26 cellular contexts compared by ENCODE assay signal in genomic region chr20:12788936-12789335, GRCh38.
"Had no signal": no experiment of that assay in that cellular context is flagged by ENCODE, and none has a peak within 500 bp of the region (broad histone marks: within the 10 kb centered on the region; RNA-seq: fewer than 3 reads in every experiment).

No MANE protein-coding gene starts in this region.

- H3K27ac ChIP-seq: ascending aorta, brain microvascular endothelial cell, coronary artery had no signal

- H3K36me3 Mint-ChIP-seq: activated CD4-positive, alpha-beta memory T cell treated with anti-CD3 and anti-CD28 coated beads for 36 hours; activated CD8-positive, alpha-beta memory T cell treated with anti-CD3 and anti-CD28 coated beads, Interleukin-2, amount 10 ng/mL, durations not matched to agents 7 days and 5 days; activated naive CD4-positive, alpha-beta T cell treated with anti-CD3 and anti-CD28 coated beads, Interleukin-2, amount 10 ng/mL, durations not matched to agents 7 days and 5 days; activated naive CD4-positive, alpha-beta T cell treated with anti-CD3 and anti-CD28 coated beads, Interleukin-2, amount 50 U/mL, for 72 hours; activated naive CD8-positive, alpha-beta T cell treated with anti-CD3 and anti-CD28 coated beads, Interleukin-2, amount 10 ng/mL, durations not matched to agents 7 days and 5 days had no signal

- H3K9me3 ChIP-seq: ascending aorta had no signal

- H3K27me3 ChIP-seq: ascending aorta, brain microvascular endothelial cell, dorsolateral prefrontal cortex had no signal

- H3K4me3 ChIP-seq: ascending aorta, coronary artery, dorsolateral prefrontal cortex had no signal

- H3K4me1 ChIP-seq: ascending aorta had no signal

- H3K9me3 Mint-ChIP-seq: activated CD4-positive, alpha-beta T cell treated with anti-CD3 and anti-CD28 coated beads, Interleukin-2, amount 10 ng/mL, durations not matched to agents 24 days and 14 days; activated T-cell treated with anti-CD3 and anti-CD28 coated beads, Interleukin-2, amount 50 U/mL, for 24 hours; endodermal cell had no signal

- H3K4me1 Mint-ChIP-seq: activated CD4-positive, alpha-beta T cell treated with anti-CD3 and anti-CD28 coated beads for 36 hours; activated CD4-positive, alpha-beta T cell treated with anti-CD3 and anti-CD28 coated beads, Interleukin-2, amount 10 ng/mL, durations not matched to agents 24 days and 14 days; activated CD8-positive, alpha-beta memory T cell treated with anti-CD3 and anti-CD28 coated beads, Interleukin-2, amount 10 ng/mL, durations not matched to agents 7 days and 5 days; activated naive CD4-positive, alpha-beta T cell treated with anti-CD3 and anti-CD28 coated beads, Interleukin-2, amount 10 ng/mL, durations not matched to agents 7 days and 5 days; activated naive CD8-positive, alpha-beta T cell treated with anti-CD3 and anti-CD28 coated beads, Interleukin-2, amount 10 ng/mL, durations not matched to agents 7 days and 5 days; central memory CD8-positive, alpha-beta T cell had no signal

- H3K27me3 Mint-ChIP-seq: activated CD4-positive, alpha-beta memory T cell treated with anti-CD3 and anti-CD28 coated beads for 36 hours; activated CD4-positive, alpha-beta T cell treated with anti-CD3 and anti-CD28 coated beads for 36 hours; activated CD4-positive, alpha-beta T cell treated with anti-CD3 and anti-CD28 coated beads, Interleukin-2, amount 10 ng/mL, durations not matched to agents 24 days and 14 days; activated CD8-positive, alpha-beta memory T cell treated with anti-CD3 and anti-CD28 coated beads, Interleukin-2, amount 10 ng/mL, durations not matched to agents 7 days and 5 days; activated naive CD4-positive, alpha-beta T cell treated with anti-CD3 and anti-CD28 coated beads, Interleukin-2, amount 10 ng/mL, durations not matched to agents 7 days and 5 days; activated naive CD8-positive, alpha-beta T cell treated with anti-CD3 and anti-CD28 coated beads, Interleukin-2, amount 10 ng/mL, durations not matched to agents 7 days and 5 days; activated T-cell treated with anti-CD3 and anti-CD28 coated beads, Interleukin-2, amount 50 U/mL, for 24 hours; central memory CD8-positive, alpha-beta T cell; dendritic cell treated with granulocyte-macrophage colony-stimulating factor and Interleukin-4, amounts not matched to agents 40 ng/mL and 50 ng/mL, for 4 days had no signal

- H3K27ac Mint-ChIP-seq: activated CD4-positive, alpha-beta memory T cell treated with anti-CD3 and anti-CD28 coated beads for 36 hours; activated CD4-positive, alpha-beta T cell treated with anti-CD3 and anti-CD28 coated beads for 36 hours; activated CD4-positive, alpha-beta T cell treated with anti-CD3 and anti-CD28 coated beads, Interleukin-2, amount 10 ng/mL, durations not matched to agents 24 days and 14 days; activated CD8-positive, alpha-beta memory T cell treated with anti-CD3 and anti-CD28 coated beads, Interleukin-2, amount 10 ng/mL, durations not matched to agents 7 days and 5 days; activated CD8-positive, alpha-beta T cell treated with anti-CD3 and anti-CD28 coated beads, Interleukin-2, amount 10 ng/mL, durations not matched to agents 7 days and 5 days; activated naive CD4-positive, alpha-beta T cell treated with anti-CD3 and anti-CD28 coated beads, Interleukin-2, amount 10 ng/mL, durations not matched to agents 7 days and 5 days; activated naive CD4-positive, alpha-beta T cell treated with anti-CD3 and anti-CD28 coated beads, Interleukin-2, amount 50 U/mL, for 72 hours; activated naive CD8-positive, alpha-beta T cell treated with anti-CD3 and anti-CD28 coated beads, Interleukin-2, amount 10 ng/mL, durations not matched to agents 7 days and 5 days; activated T-cell treated with anti-CD3 and anti-CD28 coated beads, Interleukin-2, amount 50 U/mL, for 24 hours; activated T-cell treated with anti-CD3 and anti-CD28 coated beads, Interleukin-2, amount 50 U/mL, for 72 hours; dendritic cell treated with granulocyte-macrophage colony-stimulating factor and Interleukin-4, amounts not matched to agents 40 ng/mL and 50 ng/mL, for 4 days; endodermal cell had no signal

- H3K36me3 ChIP-seq: ascending aorta, brain microvascular endothelial cell had no signal

- DNase-seq: activated CD4-positive, alpha-beta memory T cell treated with anti-CD3 and anti-CD28 coated beads for 36 hours; activated CD4-positive, alpha-beta T cell treated with anti-CD3 and anti-CD28 coated beads for 36 hours; activated CD4-positive, alpha-beta T cell treated with anti-CD3 and anti-CD28 coated beads, Interleukin-2, amount 10 ng/mL, durations not matched to agents 24 days and 14 days; activated CD4-positive, CD25-positive, alpha-beta regulatory T cell; activated CD4-positive, CD25-positive, alpha-beta regulatory T cell treated with anti-CD3 and anti-CD28 coated beads, Interleukin-2, amount 50 U/mL, for 72 hours; activated CD8-positive, alpha-beta memory T cell treated with anti-CD3 and anti-CD28 coated beads, Interleukin-2, amount 10 ng/mL, durations not matched to agents 7 days and 5 days; activated CD8-positive, alpha-beta memory T cell treated with anti-CD3 and anti-CD28 coated beads, Interleukin-2, amount 50 U/mL, for 4 hours; activated CD8-positive, alpha-beta T cell treated with anti-CD3 and anti-CD28 coated beads, Interleukin-2, amount 10 ng/mL, durations not matched to agents 7 days and 5 days; activated gamma-delta T cell; activated naive CD4-positive, alpha-beta T cell; activated naive CD4-positive, alpha-beta T cell treated with anti-CD3 and anti-CD28 coated beads, Interleukin-2, amount 10 ng/mL, durations not matched to agents 7 days and 5 days; activated naive CD8-positive, alpha-beta T cell treated with anti-CD3 and anti-CD28 coated beads, Interleukin-2, amount 10 ng/mL, durations not matched to agents 7 days and 5 days; activated T-cell treated with anti-CD3 and anti-CD28 coated beads for 4 hours; activated T-cell treated with anti-CD3 and anti-CD28 coated beads, Interleukin-2, amount 50 U/mL, for 24 hours; activated T-cell treated with anti-CD3 and anti-CD28 coated beads, Interleukin-2, amount 50 U/mL, for 72 hours; brain microvascular endothelial cell; dorsolateral prefrontal cortex; effector memory CD4-positive, alpha-beta T cell; endodermal cell; foreskin fibroblast; T-helper 2 cell had no signal

- H3K4me3 Mint-ChIP-seq: activated CD4-positive, alpha-beta memory T cell treated with anti-CD3 and anti-CD28 coated beads for 36 hours; activated CD4-positive, alpha-beta T cell treated with anti-CD3 and anti-CD28 coated beads for 36 hours; activated CD4-positive, alpha-beta T cell treated with anti-CD3 and anti-CD28 coated beads, Interleukin-2, amount 10 ng/mL, durations not matched to agents 24 days and 14 days; activated CD8-positive, alpha-beta memory T cell treated with anti-CD3 and anti-CD28 coated beads, Interleukin-2, amount 10 ng/mL, durations not matched to agents 7 days and 5 days; activated CD8-positive, alpha-beta T cell treated with anti-CD3 and anti-CD28 coated beads, Interleukin-2, amount 10 ng/mL, durations not matched to agents 7 days and 5 days; activated naive CD4-positive, alpha-beta T cell treated with anti-CD3 and anti-CD28 coated beads, Interleukin-2, amount 10 ng/mL, durations not matched to agents 7 days and 5 days; activated naive CD8-positive, alpha-beta T cell treated with anti-CD3 and anti-CD28 coated beads, Interleukin-2, amount 10 ng/mL, durations not matched to agents 7 days and 5 days; activated T-cell treated with anti-CD3 and anti-CD28 coated beads, Interleukin-2, amount 50 U/mL, for 24 hours; activated T-cell treated with anti-CD3 and anti-CD28 coated beads, Interleukin-2, amount 50 U/mL, for 72 hours; central memory CD8-positive, alpha-beta T cell; dendritic cell treated with granulocyte-macrophage colony-stimulating factor and Interleukin-4, amounts not matched to agents 40 ng/mL and 50 ng/mL, for 4 days; endodermal cell had no signal
